ENCODE assay signal across 1 cellular context in genomic region chr19:41843371-41843770, GRCh38.
TF ChIP-seq lines count a peak whose summit lies in the region.

No MANE protein-coding gene starts in this region.

TF ChIP-seq in K562, 482 proteins besides CTCF, POLR2A, EP300 and RAD21:
- TF ChIP-seq LEF1 (IDR thresholded peaks at IDR 0.05) (peak; percentile 72; the same call in 1 of the 2 replicates), CREM (IDR thresholded peaks at IDR 0.05; ENCODE audit: low read depth) (0 out of 2 replicates have a peak, but pooled peaks have one; percentile 42), NBN (IDR thresholded peaks at IDR 0.05; ENCODE audit: low read depth) (peak; percentile 66; the same call in 1 of the 2 replicates), TOE1 (IDR thresholded peaks at IDR 0.05; ENCODE audit: borderline replicate concordance) (0 out of 2 replicates have a peak, but pooled peaks have one; percentile 15), TOE1 (CRISPR knock-in tag; IDR thresholded peaks at IDR 0.05; ENCODE audit: borderline replicate concordance, low read depth) (no peak), YY1 (IDR thresholded peaks at IDR 0.05; ENCODE audit: borderline replicate concordance in 1 of 3, control insufficient read depth in 1 of 3, extremely low read depth in 1 of 3, insufficient read depth in 3 of 3, insufficient read length in 1 of 3, insufficient replicate concordance in 2 of 3, low read depth in 1 of 3, low read length in 2 of 3) (no peak), CBX3 (IDR thresholded peaks at IDR 0.05; ENCODE audit: borderline replicate concordance in 1 of 2, low read length in 2 of 2) (0 out of 3 replicates have a peak, but pooled peaks of 1 of the 2 experiments have one; percentile 25), ETV6 (IDR thresholded peaks at IDR 0.05; ENCODE audit: borderline replicate concordance in 1 of 2, low read depth in 2 of 2, low read length in 1 of 2) (peak in 1 of 2 experiments; percentile 73; a peak in 2 of 4 replicates), ETV6 (CRISPR knock-in tag; IDR thresholded peaks at IDR 0.05; ENCODE audit: borderline replicate concordance) (no peak), MTA1 (IDR thresholded peaks at IDR 0.05; ENCODE audit: borderline replicate concordance) (peak; percentile 46; the same call in 1 of the 2 replicates), ESRRA (IDR thresholded peaks at IDR 0.05; ENCODE audit: borderline replicate concordance, low read depth) (0 out of 2 replicates have a peak, but pooled peaks have one; percentile 22), ZNF24 (IDR thresholded peaks at IDR 0.05) (no peak), CBFA2T2 (conservative IDR thresholded peaks at IDR 0.05) (peak; percentile 41; the same call in 1 of the 2 replicates), RNF2 (IDR thresholded peaks at IDR 0.05) (0 out of 2 replicates have a peak, but pooled peaks have one; percentile 16), HDAC2 (IDR thresholded peaks at IDR 0.05) (0 out of 2 replicates have a peak, but pooled peaks have one; percentile 38), RB1 (IDR thresholded peaks at IDR 0.05; ENCODE audit: low read depth) (no peak), NR3C1 (CRISPR knock-in tag; IDR thresholded peaks at IDR 0.05) (no peak), RCOR1 (IDR thresholded peaks at IDR 0.05; ENCODE audit: borderline replicate concordance in 1 of 2, low read depth in 2 of 2, low read length in 2 of 2) (peak in 1 of 2 experiments; percentile 78; a peak in 2 of 4 replicates), EGR1 (conservative IDR thresholded peaks at IDR 0.05) (peak; percentile 63), CBFA2T3 (IDR thresholded peaks at IDR 0.05) (peak; percentile 67), L3MBTL2 (IDR thresholded peaks at IDR 0.05) (0 out of 2 replicates have a peak, but pooled peaks have one; percentile 25), BCLAF1 (IDR thresholded peaks at IDR 0.05; ENCODE audit: borderline replicate concordance in 1 of 2, control insufficient read depth in 1 of 2, low read depth in 2 of 2, low read length in 1 of 2) (no peak), TARDBP (IDR thresholded peaks at IDR 0.05) (no peak), ZNF766 (CRISPR knock-in tag; conservative IDR thresholded peaks at IDR 0.05) (peak; percentile 81), GABPA (tag; conservative IDR thresholded peaks at IDR 0.05; ENCODE audit: low read depth) (0 out of 2 replicates have a peak, but pooled peaks have one; percentile 24), SMARCA4 (IDR thresholded peaks at IDR 0.05) (peak; percentile 69; the same call in 1 of the 2 replicates), MIER1 (IDR thresholded peaks at IDR 0.05; ENCODE audit: low read depth) (no peak), NRF1 (conservative IDR thresholded peaks at IDR 0.05 in 1 of 2, IDR thresholded peaks at IDR 0.05 in 1 of 2) (no peak), KDM1A (IDR thresholded peaks at IDR 0.05) (peak; percentile 46 to 60; a peak in 3 of 4 replicates), ZEB2 (IDR thresholded peaks at IDR 0.05) (0 out of 2 replicates have a peak, but pooled peaks have one; percentile 28), TEAD4 (IDR thresholded peaks at IDR 0.05; ENCODE audit: low read length) (0 out of 2 replicates have a peak, but pooled peaks have one; percentile 15), TEAD4 (CRISPR knock-in tag; IDR thresholded peaks at IDR 0.05; ENCODE audit: borderline replicate concordance) (no peak), ARID1B (IDR thresholded peaks at IDR 0.05) (peak; percentile 77), KLF1 (tag; IDR thresholded peaks at IDR 0.05) (peak; percentile 91), ATF6 (CRISPR knock-in tag; IDR thresholded peaks at IDR 0.05) (no peak), NR2C1 (IDR thresholded peaks at IDR 0.05) (peak; percentile 39; the same call in 1 of the 2 replicates), NR2C1 (tag; IDR thresholded peaks at IDR 0.05) (0 out of 2 replicates have a peak, but pooled peaks have one; percentile 6), ZNF436 (CRISPR knock-in tag; IDR thresholded peaks at IDR 0.05) (no peak), HDAC1 (IDR thresholded peaks at IDR 0.05) (peak; percentile 19 to 68; a peak in 2 of 4 replicates), TFAP4 (CRISPR knock-in tag; IDR thresholded peaks at IDR 0.05; ENCODE audit: borderline replicate concordance) (no peak), ELK3 (CRISPR knock-in tag; IDR thresholded peaks at IDR 0.05) (no peak), ZNF282 (CRISPR knock-in tag; IDR thresholded peaks at IDR 0.05) (no peak), TCF3 (CRISPR knock-in tag; IDR thresholded peaks at IDR 0.05) (peak; percentile 15; the same call in 1 of the 2 replicates), DPF2 (IDR thresholded peaks at IDR 0.05) (peak; percentile 79), SPI1 (IDR thresholded peaks at IDR 0.05; ENCODE audit: borderline replicate concordance, low read depth, low read length) (peak; percentile 83), SMARCE1 (IDR thresholded peaks at IDR 0.05) (peak; percentile 80; the same call in 1 of the 2 replicates), NCOR1 (IDR thresholded peaks at IDR 0.05) (peak; percentile 40; the same call in 1 of the 2 replicates), EHMT2 (IDR thresholded peaks at IDR 0.05) (0 out of 2 replicates have a peak, but pooled peaks have one; percentile 50), GATAD2A (IDR thresholded peaks at IDR 0.05) (0 out of 2 replicates have a peak, but pooled peaks have one; percentile 49)
- TF ChIP-seq, protein P1, sequence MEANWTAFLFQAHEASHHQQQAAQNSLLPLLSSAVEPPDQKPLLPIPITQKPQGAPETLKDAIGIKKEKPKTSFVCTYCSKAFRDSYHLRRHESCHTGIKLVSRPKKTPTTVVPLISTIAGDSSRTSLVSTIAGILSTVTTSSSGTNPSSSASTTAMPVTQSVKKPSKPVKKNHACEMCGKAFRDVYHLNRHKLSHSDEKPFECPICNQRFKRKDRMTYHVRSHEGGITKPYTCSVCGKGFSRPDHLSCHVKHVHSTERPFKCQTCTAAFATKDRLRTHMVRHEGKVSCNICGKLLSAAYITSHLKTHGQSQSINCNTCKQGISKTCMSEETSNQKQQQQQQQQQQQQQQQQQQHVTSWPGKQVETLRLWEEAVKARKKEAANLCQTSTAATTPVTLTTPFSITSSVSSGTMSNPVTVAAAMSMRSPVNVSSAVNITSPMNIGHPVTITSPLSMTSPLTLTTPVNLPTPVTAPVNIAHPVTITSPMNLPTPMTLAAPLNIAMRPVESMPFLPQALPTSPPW (CRISPR knock-in tag; IDR thresholded peaks at IDR 0.05) = peak; percentile 56; the same call in 1 of the 2 replicates
- TF ChIP-seq, protein P2, sequence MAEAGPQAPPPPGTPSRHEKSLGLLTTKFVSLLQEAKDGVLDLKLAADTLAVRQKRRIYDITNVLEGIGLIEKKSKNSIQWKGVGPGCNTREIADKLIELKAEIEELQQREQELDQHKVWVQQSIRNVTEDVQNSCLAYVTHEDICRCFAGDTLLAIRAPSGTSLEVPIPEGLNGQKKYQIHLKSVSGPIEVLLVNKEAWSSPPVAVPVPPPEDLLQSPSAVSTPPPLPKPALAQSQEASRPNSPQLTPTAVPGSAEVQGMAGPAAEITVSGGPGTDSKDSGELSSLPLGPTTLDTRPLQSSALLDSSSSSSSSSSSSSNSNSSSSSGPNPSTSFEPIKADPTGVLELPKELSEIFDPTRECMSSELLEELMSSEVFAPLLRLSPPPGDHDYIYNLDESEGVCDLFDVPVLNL (CRISPR knock-in tag; IDR thresholded peaks at IDR 0.05; ENCODE audit: low read depth) = no peak
- TF ChIP-seq, protein P3, sequence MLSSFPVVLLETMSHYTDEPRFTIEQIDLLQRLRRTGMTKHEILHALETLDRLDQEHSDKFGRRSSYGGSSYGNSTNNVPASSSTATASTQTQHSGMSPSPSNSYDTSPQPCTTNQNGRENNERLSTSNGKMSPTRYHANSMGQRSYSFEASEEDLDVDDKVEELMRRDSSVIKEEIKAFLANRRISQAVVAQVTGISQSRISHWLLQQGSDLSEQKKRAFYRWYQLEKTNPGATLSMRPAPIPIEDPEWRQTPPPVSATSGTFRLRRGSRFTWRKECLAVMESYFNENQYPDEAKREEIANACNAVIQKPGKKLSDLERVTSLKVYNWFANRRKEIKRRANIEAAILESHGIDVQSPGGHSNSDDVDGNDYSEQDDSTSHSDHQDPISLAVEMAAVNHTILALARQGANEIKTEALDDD (IDR thresholded peaks at IDR 0.05) = peak; percentile 86
